ENCODE assay signal across 26 cellular contexts in genomic region chr18:9753863-9754262, GRCh38. TPM values are rescaled to one million over a fixed set of nuclear protein-coding genes. Genes with fewer than 3 reads are reported as not detected.
A peak's percentile ranks its signal among the peaks of the same experiment; 100 is the strongest.
DNase-seq lines count a peak whose midpoint lies in the region; ATAC-seq and TF ChIP-seq lines count a peak whose summit lies in the region.
"Had no signal": no experiment of that assay in that cellular context is flagged by ENCODE, and none has a peak within 500 bp of the region (broad histone marks: within the 10 kb centered on the region; RNA-seq: fewer than 3 reads in every experiment).

No MANE protein-coding gene starts in this region.

- intact Hi-C loops in Panc1 (cut with micrococcal nuclease; ENCODE audit: unreplicated experiment), result no loop called here

- POLR2A ChIA-PET in Panc1 (lab: Charles Lee), result no interaction called here

- H3K27me3 Mint-ChIP-seq in stimulated activated memory B cell treated with anti-CD40 and anti-IgM and Interleukin-4, amounts not matched to agents 10 μg/mL and 1 μg/mL and 100 μg/mL, for 72 hours, result no peaks in the 10 kb centered on the region

- peaks cover 69% of the 10 kb centered on the region for H3K4me1 ChIP-seq in Panc1 (ENCODE audit: control insufficient read depth, insufficient read depth, low read length)
- H3K4me1 ChIP-seq: BE2C, prostate gland had no signal

- no peak for ATAC-seq in Panc1
- peak; percentile 48 for ATAC-seq in stimulated activated memory B cell treated with anti-CD40 and anti-IgM and Interleukin-4, amounts not matched to agents 10 μg/mL and 1 μg/mL and 100 μg/mL, for 72 hours
- ATAC-seq: activated T-cell treated with anti-CD3 and anti-CD28 coated beads, Interleukin-2, amount 50 U/mL, for 4 hours; heart left ventricle; HepG2; left ventricle myocardium superior had no signal

- BruUV-seq in Panc1 (replicated peaks; lab: Mats Ljungman, UMichigan), result no TSS peak

- peaks cover 52% of the 10 kb centered on the region for H3K4me1 Mint-ChIP-seq in stimulated activated memory B cell treated with anti-CD40 and anti-IgM and Interleukin-4, amounts not matched to agents 10 μg/mL and 1 μg/mL and 100 μg/mL, for 72 hours

- in situ Hi-C loops in Panc1 (cut with HindIII; ENCODE audit: low pct_unique_long_range_greater_than_20kb, low sequenced_read_pairs), result no loop called here

- no peak overlapping the region for H3K4me3 Mint-ChIP-seq in stimulated activated memory B cell treated with anti-CD40 and anti-IgM and Interleukin-4, amounts not matched to agents 10 μg/mL and 1 μg/mL and 100 μg/mL, for 72 hours
- H3K4me3 Mint-ChIP-seq: activated naive CD4-positive, alpha-beta T cell treated with anti-CD3 and anti-CD28 coated beads, Interleukin-2, amount 10 ng/mL, durations not matched to agents 7 days and 5 days; activated T-cell treated with anti-CD3 and anti-CD28 coated beads, Interleukin-2, amount 50 U/mL, for 4 hours; neural crest cell; type B pancreatic cell had no signal

- no peak overlapping the region for H3K4me3 ChIP-seq in Panc1 (ENCODE audit: low read depth in 2 of 2, low read length in 2 of 2)
- H3K4me3 ChIP-seq in epithelial cell of esophagus (ENCODE audit: low read length), result no peak overlapping the region
- H3K4me3 ChIP-seq: heart left ventricle, mucosa of descending colon, prostate gland, stomach had no signal

- no peak overlapping the region for H3K27ac Mint-ChIP-seq in stimulated activated memory B cell treated with anti-CD40 and anti-IgM and Interleukin-4, amounts not matched to agents 10 μg/mL and 1 μg/mL and 100 μg/mL, for 72 hours
- H3K27ac Mint-ChIP-seq: activated naive CD4-positive, alpha-beta T cell treated with anti-CD3 and anti-CD28 coated beads, Interleukin-2, amount 10 ng/mL, durations not matched to agents 7 days and 5 days; type B pancreatic cell had no signal

- no peaks in the 10 kb centered on the region for H3K36me3 ChIP-seq in Panc1 (ENCODE audit: control insufficient read depth, insufficient read depth, low read length)
- H3K36me3 ChIP-seq: BE2C, heart left ventricle, prostate gland, stomach had no signal

- CTCF ChIA-PET in Panc1 (lab: Charles Lee), result no interaction called here

- peak; percentile 95 for DNase-seq in HT1080 (ENCODE audit: low read depth)
- DNase-seq in Panc1 (ENCODE audit: low read depth, low spot score), result no peak
- peak; percentile 90 for DNase-seq in epithelial cell of esophagus (ENCODE audit: low read depth)
- no peak for DNase-seq in NCI-H2107 (lab: John Stamatoyannopoulos, UW)
- no peak for DNase-seq in NAMALWA (ENCODE audit: low spot score)
- no peak for DNase-seq in stimulated activated CD4-positive, alpha-beta T cell treated with anti-CD3 and anti-CD28 coated beads, Interleukin-2, amount 100 ng/mL, for 24 hours
- DNase-seq: activated CD4-positive, alpha-beta T cell treated with anti-CD3 and anti-CD28 coated beads for 1 hour; activated CD8-positive, alpha-beta memory T cell treated with anti-CD3 and anti-CD28 coated beads for 24 hours; activated naive CD4-positive, alpha-beta T cell treated with anti-CD3 and anti-CD28 coated beads, Interleukin-2, amount 10 ng/mL, durations not matched to agents 7 days and 5 days; activated T-cell treated with anti-CD3 and anti-CD28 coated beads, Interleukin-2, amount 50 U/mL, for 4 hours; anterior cingulate cortex; BE2C; effector memory CD4-positive, alpha-beta T cell; EL; heart left ventricle; left ventricle myocardium superior; mucosa of descending colon; NCI-H1436 treated with DMSO at 0.1 percent for 48 hours; stimulated activated CD4-positive, alpha-beta T cell treated with anti-CD3 and anti-CD28 coated beads, Interleukin-4, amount 100 ng/mL, for 1 hour; stomach; SW 1271 had no signal

- TF ChIP-seq CTCF in Panc1 (IDR thresholded peaks at IDR 0.05) (no peak), epithelial cell of esophagus (IDR thresholded peaks at IDR 0.05; ENCODE audit: insufficient read depth, low read depth, low read length, missing control alignments) (no peak)

- no peaks in the 10 kb centered on the region for H3K27me3 ChIP-seq in Panc1 (ENCODE audit: control insufficient read depth, insufficient read depth, low read length)
- H3K27me3 ChIP-seq: BE2C, heart left ventricle, stomach had no signal

- H3K9me3 Mint-ChIP-seq in stimulated activated memory B cell treated with anti-CD40 and anti-IgM and Interleukin-4, amounts not matched to agents 10 μg/mL and 1 μg/mL and 100 μg/mL, for 72 hours, result no peaks in the 10 kb centered on the region
- H3K9me3 Mint-ChIP-seq: activated naive CD4-positive, alpha-beta T cell treated with anti-CD3 and anti-CD28 coated beads, Interleukin-2, amount 10 ng/mL, durations not matched to agents 7 days and 5 days; activated T-cell treated with anti-CD3 and anti-CD28 coated beads, Interleukin-2, amount 50 U/mL, for 4 hours; type B pancreatic cell had no signal

- peak overlapping the region; percentile 45 for H3K27ac ChIP-seq in Panc1 (ENCODE audit: low read length)
- H3K27ac ChIP-seq: prostate gland, stomach had no signal

- H3K36me3 Mint-ChIP-seq in stimulated activated memory B cell treated with anti-CD40 and anti-IgM and Interleukin-4, amounts not matched to agents 10 μg/mL and 1 μg/mL and 100 μg/mL, for 72 hours, result peaks cover 22% of the 10 kb centered on the region
- H3K36me3 Mint-ChIP-seq: activated naive CD4-positive, alpha-beta T cell treated with anti-CD3 and anti-CD28 coated beads, Interleukin-2, amount 10 ng/mL, durations not matched to agents 7 days and 5 days; type B pancreatic cell had no signal

- H3K9me3 ChIP-seq in Panc1 (ENCODE audit: control insufficient read depth, insufficient read depth, low read depth, low read length), result no peaks in the 10 kb centered on the region
- H3K9me3 ChIP-seq: BE2C, heart left ventricle, mucosa of descending colon, prostate gland, stomach had no signal

RNA-seq across cellular contexts. Expression of gene RAB31, which starts 45.8 kb away (rescaled TPM):
- total RNA-seq in HT1080 (2014; rRNA removed; shearing (Covaris generic)), result 48.0 and 82.2 TPM in 2 replicates
- 125 and 159 TPM in 2 replicates for polyA plus RNA-seq in HT1080 (2015; cell fraction: cytosol; rRNA removed)
- 36.0 and 44.3 TPM in 2 replicates for polyA plus RNA-seq in HT1080 (2015; cell fraction: nucleus; rRNA removed)
- 118 TPM for total RNA-seq in Panc1 (2021; ENCODE audit: unreplicated experiment)
- polyA plus RNA-seq in Panc1 (2012; ENCODE audit: insufficient read length), result 112 TPM

Comparison
In these comparisons a context has a peak if more than half of its experiments do, and no peak if none do; other contexts are left out.
1. DNase-seq: peak in HT1080 (single experiment) and epithelial cell of esophagus (single experiment); none in Panc1 (single experiment), NCI-H2107 (single experiment), NAMALWA (single experiment) and stimulated activated CD4-positive, alpha-beta T cell treated with anti-CD3 and anti-CD28 coated beads, Interleukin-2, amount 100 ng/mL, for 24 hours (0 of 2).